10 cellular contexts compared by ENCODE assay signal in genomic region chr4:112857461-112857860, GRCh38.
DNase-seq lines count a peak whose midpoint lies in the region; FAIRE-seq and TF ChIP-seq lines count a peak whose summit lies in the region.
"Had no signal": no experiment of that assay in that cellular context is flagged by ENCODE, and none has a peak within 500 bp of the region (broad histone marks: within the 10 kb centered on the region; RNA-seq: fewer than 3 reads in every experiment).

No MANE protein-coding gene starts in this region.

- TF ChIP-seq POLR2A in spleen (IDR thresholded peaks at IDR 0.05) = no peak

- no peaks in the 10 kb centered on the region for H3K9me3 Mint-ChIP-seq in HFFc6
- H3K9me3 Mint-ChIP-seq: activated CD8-positive, alpha-beta T cell treated with anti-CD3 and anti-CD28 coated beads for 36 hours; H9 had no signal

- no peaks in the 10 kb centered on the region for H3K9me2 ChIP-seq in hepatocyte (replicated peaks; ENCODE audit: insufficient read depth)

- H3K4me3 Mint-ChIP-seq in HFFc6 = no peak overlapping the region
- H3K4me3 Mint-ChIP-seq: activated CD8-positive, alpha-beta T cell treated with anti-CD3 and anti-CD28 coated beads for 36 hours; H9 had no signal

- H3K4me2 ChIP-seq in hepatocyte = no peak overlapping the region

- H3K27ac Mint-ChIP-seq in HFFc6 = peak overlapping the region; percentile 15; the same call in 1 of the 2 replicates
- H3K27ac Mint-ChIP-seq: activated CD8-positive, alpha-beta T cell treated with anti-CD3 and anti-CD28 coated beads for 36 hours had no signal

- 55% methylated on average over 1 of the region's 1 CpG for WGBS in hepatocyte (ENCODE audit: low lambda C conversion rate, missing lambda C conversion rate)
- 81 to 96% (median 88%) methylated on average over 1 of the region's 1 CpG for WGBS in spleen, 5 donors

- intact Hi-C loops in ascending aorta (cut with DNase I) (loop anchor here (2.0 to 5.0 kb wide), 3 partner anchors 39 to 80 kb away; no protein-coding TSS in a partner anchor), spleen (cut with DNase I; ENCODE audit: low total_unique reads) (no loop called here)

- H4K20me1 ChIP-seq in hepatocyte (ENCODE audit: insufficient read depth, poor library complexity, severe bottlenecking) = no peaks in the 10 kb centered on the region

- H3K4me3 ChIP-seq in ascending aorta (no peak overlapping the region), hepatocyte (no peak overlapping the region), spleen (no peak overlapping the region)

- peaks cover 16% of the 10 kb centered on the region for H3K4me1 Mint-ChIP-seq in HFFc6 (ENCODE audit: low read depth)

- no peaks in the 10 kb centered on the region for H3K36me3 Mint-ChIP-seq in HFFc6 (ENCODE audit: low read depth)

- H3K27me3 Mint-ChIP-seq in HFFc6 (ENCODE audit: insufficient read depth) = no peaks in the 10 kb centered on the region

- H3K9me3 ChIP-seq in ascending aorta = no peaks in the 10 kb centered on the region
- H3K9me3 ChIP-seq in hepatocyte (ENCODE audit: low read depth) = no peaks in the 10 kb centered on the region
- H3K9me3 ChIP-seq in spleen = no peaks in the 10 kb centered on the region

- H3K36me3 ChIP-seq in ascending aorta = no peaks in the 10 kb centered on the region
- no peaks in the 10 kb centered on the region for H3K36me3 ChIP-seq in hepatocyte (replicated peaks; ENCODE audit: insufficient read depth, low read depth)
- no peaks in the 10 kb centered on the region for H3K36me3 ChIP-seq in spleen

- H3K79me2 ChIP-seq in hepatocyte = no peaks in the 10 kb centered on the region

- H3K27me3 ChIP-seq in ascending aorta (no peaks in the 10 kb centered on the region), hepatocyte (no peaks in the 10 kb centered on the region), spleen (replicated peaks in 1 of 7) (peaks cover 0 to 3% (median 0%) of the 10 kb centered on the region in 7 donors)

- peaks cover 0 to 8% of the 10 kb centered on the region in 2 donors for H3K4me1 ChIP-seq in ascending aorta
- peaks cover 13% of the 10 kb centered on the region for H3K4me1 ChIP-seq in hepatocyte (ENCODE audit: insufficient read depth)
- no peaks in the 10 kb centered on the region for H3K4me1 ChIP-seq in spleen

- H3K27ac ChIP-seq in ascending aorta (peak overlapping the region; percentile 40 to 68), hepatocyte (no peak overlapping the region), spleen (no peak overlapping the region)

- TF ChIP-seq CTCF in HFFc6 (IDR thresholded peaks at IDR 0.05) = no peak
- TF ChIP-seq CTCF in ascending aorta (IDR thresholded peaks at IDR 0.05) = no peak
- TF ChIP-seq CTCF in hepatocyte (IDR thresholded peaks at IDR 0.05; ENCODE audit: poor library complexity) = no peak
- no peak for TF ChIP-seq CTCF in spleen (IDR thresholded peaks at IDR 0.05 in 8 of 11, conservative IDR thresholded peaks at IDR 0.05 in 3 of 11)

- no peak overlapping the region for H2AFZ ChIP-seq in hepatocyte

- peak; percentile 70 for FAIRE-seq in urothelium cell line (lab: Jason Lieb, UNC)
- FAIRE-seq: colon had no signal

- peak; percentile 91 for DNase-seq in HFFc6
- DNase-seq in ascending aorta (ENCODE audit: low spot score in 2 of 2) = peak in 1 of 2 donors; percentile 69
- DNase-seq in hepatocyte (ENCODE audit: low spot score) = peak; percentile 61
- peak; percentile 72 for DNase-seq in urothelium cell line (ENCODE audit: low spot score)
- DNase-seq in spleen = no peak
- DNase-seq in T-helper 2 cell = no peak
- DNase-seq in NCI-H82 treated with DMSO at 0.1 percent for 48 hours (lab: John Stamatoyannopoulos, UW; ENCODE audit: unreplicated experiment) = no peak
- DNase-seq: activated CD8-positive, alpha-beta T cell treated with anti-CD3 and anti-CD28 coated beads for 36 hours; H9 had no signal

Comparison
In these comparisons a context has a peak if more than half of its experiments do, and no peak if none do; other contexts are left out.
1. DNase-seq: peak in HFFc6 (single experiment), hepatocyte (single experiment) and urothelium cell line (single experiment); none in spleen (single experiment), T-helper 2 cell (0 of 5) and NCI-H82 treated with DMSO at 0.1 percent for 48 hours (single experiment).
2. H3K27ac ChIP-seq: peak in ascending aorta (2 of 2); none in hepatocyte (single experiment) and spleen (0 of 8).